In genomic region chr9:108161520-108161919, GRCh38 we compare ENCODE assay signal across 13 cellular contexts.
DNase-seq lines count a peak whose midpoint lies in the region; ATAC-seq and TF ChIP-seq lines count a peak whose summit lies in the region.
"Had no signal": no experiment of that assay in that cellular context is flagged by ENCODE, and none has a peak within 500 bp of the region (broad histone marks: within the 10 kb centered on the region; RNA-seq: fewer than 3 reads in every experiment).

No MANE protein-coding gene starts in this region.

- H4K91ac ChIP-seq in mesenchymal stem cell (ENCODE audit: low read length) = peak overlapping the region; percentile 18
- no peak overlapping the region for H4K91ac ChIP-seq in neuronal stem cell (ENCODE audit: low read depth, low read length, poor library complexity)

- ATAC-seq in left colon = peak; percentile 67
- no peak for ATAC-seq in GM19023 (IDR thresholded peaks at IDR 0.05; ENCODE audit: unreplicated experiment)
- ATAC-seq: CD8-positive, alpha-beta T cell had no signal

- H3K4me3 ChIP-seq in mesenchymal stem cell (ENCODE audit: insufficient read depth in 1 of 2, low read depth in 1 of 2, low read length in 2 of 2) (no peak overlapping the region), esophagus squamous epithelium (no peak overlapping the region), neuronal stem cell (ENCODE audit: low read length in 2 of 2) (no peak overlapping the region)

- H2BK15ac ChIP-seq in mesenchymal stem cell (ENCODE audit: low read depth, poor library complexity, severe bottlenecking) (no peak overlapping the region), neuronal stem cell (ENCODE audit: low read length) (no peak overlapping the region)

- no peak overlapping the region for H3K14ac ChIP-seq in mesenchymal stem cell (ENCODE audit: low read length in 2 of 2)
- no peak overlapping the region for H3K14ac ChIP-seq in neuronal stem cell (ENCODE audit: low read length)

- no peak overlapping the region for H4K8ac ChIP-seq in mesenchymal stem cell (ENCODE audit: low read length)
- no peak overlapping the region for H4K8ac ChIP-seq in neuronal stem cell (ENCODE audit: low read depth, low read length)

- no peak overlapping the region for H3K23ac ChIP-seq in mesenchymal stem cell (ENCODE audit: low read length in 2 of 2)
- no peak overlapping the region for H3K23ac ChIP-seq in neuronal stem cell (ENCODE audit: low read depth, low read length, poor library complexity)

- WGBS in mesenchymal stem cell = 88% methylated on average over 1 of the region's 1 CpG
- WGBS in esophagus squamous epithelium, 2 donors = 29 to 67% methylated on average over 1 of the region's 1 CpG
- WGBS in neuronal stem cell (ENCODE audit: extremely low coverage in 2 of 2, insufficient read length in 2 of 2, insufficient replicate concordance in 1 of 2), 2 donors = no CpG with 5 or more reads among the region's 1 CpG

- no peak overlapping the region for H2BK5ac ChIP-seq in mesenchymal stem cell (ENCODE audit: low read depth, low read length, poor library complexity, severe bottlenecking)
- H2BK5ac ChIP-seq in neuronal stem cell (ENCODE audit: low read length) = no peak overlapping the region

- H2BK120ac ChIP-seq in mesenchymal stem cell (ENCODE audit: low read depth, low read length) (no peak overlapping the region), neuronal stem cell (ENCODE audit: low read depth, low read length) (no peak overlapping the region)

- H3K4me1 ChIP-seq in mesenchymal stem cell (ENCODE audit: control insufficient read depth, insufficient read depth, low read depth, low read length) = peaks cover 4% of the 10 kb centered on the region
- peaks cover 0 to 11% (median 0%) of the 10 kb centered on the region in 3 donors for H3K4me1 ChIP-seq in esophagus squamous epithelium
- H3K4me1 ChIP-seq in neuronal stem cell (ENCODE audit: control insufficient read depth in 2 of 2, insufficient read depth in 1 of 2, low read depth in 1 of 2, low read length in 2 of 2) = peaks cover 0 to 4% of the 10 kb centered on the region in 2 donors

- no peak overlapping the region for H3K4me2 ChIP-seq in mesenchymal stem cell (ENCODE audit: low read length, poor library complexity, severe bottlenecking)
- no peak overlapping the region for H3K4me2 ChIP-seq in neuronal stem cell (ENCODE audit: insufficient read depth, low read length, poor library complexity, severe bottlenecking)

- no peak overlapping the region for H3K18ac ChIP-seq in mesenchymal stem cell (ENCODE audit: low read depth in 1 of 2, low read length in 2 of 2)
- no peak overlapping the region for H3K18ac ChIP-seq in neuronal stem cell (ENCODE audit: low read length)

- H3K9ac ChIP-seq in mesenchymal stem cell (ENCODE audit: low read length) = no peak overlapping the region
- H3K9ac ChIP-seq in neuronal stem cell (ENCODE audit: low read depth, low read length, poor library complexity) = no peak overlapping the region

- H3K27me3 ChIP-seq in mesenchymal stem cell (ENCODE audit: control insufficient read depth in 1 of 2, insufficient read depth in 1 of 2, low read length in 2 of 2) (no peaks in the 10 kb centered on the region), esophagus squamous epithelium (no peaks in the 10 kb centered on the region), neuronal stem cell (ENCODE audit: control insufficient read depth in 3 of 3, insufficient read depth in 3 of 3, low read depth in 1 of 3, low read length in 3 of 3) (no peaks in the 10 kb centered on the region)

- H2AFZ ChIP-seq in mesenchymal stem cell (ENCODE audit: low read depth, low read length) (no peak overlapping the region), neuronal stem cell (ENCODE audit: low read length) (no peak overlapping the region)

- H3K27ac ChIP-seq in mesenchymal stem cell (ENCODE audit: low read length, poor library complexity, severe bottlenecking) = no peak overlapping the region
- H3K27ac ChIP-seq in esophagus squamous epithelium = no peak overlapping the region
- H3K27ac ChIP-seq in neuronal stem cell (replicated peaks; ENCODE audit: low read length) = no peak overlapping the region

- no peak for TF ChIP-seq POLR2A in esophagus squamous epithelium (IDR thresholded peaks at IDR 0.05)

- no peak overlapping the region for H3K4ac ChIP-seq in mesenchymal stem cell (ENCODE audit: low read depth in 1 of 2, low read length in 2 of 2)
- H3K4ac ChIP-seq in neuronal stem cell (ENCODE audit: low read length) = no peak overlapping the region

- DNase-seq in LoVo (ENCODE audit: low spot score) (peak; percentile 4), left colon (no peak), mesenchymal stem cell (no peak), esophagus squamous epithelium (lab: John Stamatoyannopoulos, UW) (no peak), neuronal stem cell (ENCODE audit: low spot score) (no peak), NCI-H1092 treated with DMSO at 0.1 percent for 48 hours (lab: John Stamatoyannopoulos, UW) (no peak)
- DNase-seq: CD8-positive, alpha-beta T cell; COR-L47; DND-41; GDM1; HCEC 1CT; HFFc6 had no signal

- no peak overlapping the region for H2AK5ac ChIP-seq in mesenchymal stem cell (ENCODE audit: low read length, severe bottlenecking)
- no peak overlapping the region for H2AK5ac ChIP-seq in neuronal stem cell (ENCODE audit: low read depth, low read length)

- H3K79me1 ChIP-seq in mesenchymal stem cell (replicated peaks; ENCODE audit: low read length, poor library complexity, severe bottlenecking) (no peaks in the 10 kb centered on the region), neuronal stem cell (ENCODE audit: low read depth, low read length) (peaks cover 2% of the 10 kb centered on the region)

- intact Hi-C loops in left colon (cut with DNase I, micrococcal nuclease) (no loop called here), esophagus squamous epithelium (cut with DNase I) (no loop called here)

- H3K36me3 ChIP-seq in mesenchymal stem cell (ENCODE audit: control insufficient read depth in 1 of 2, insufficient read depth in 2 of 2, low read depth in 1 of 2, low read length in 2 of 2) (no peaks in the 10 kb centered on the region), esophagus squamous epithelium (no peaks in the 10 kb centered on the region), neuronal stem cell (replicated peaks in 1 of 2; ENCODE audit: control insufficient read depth in 2 of 2, insufficient read depth in 2 of 2, low read length in 2 of 2) (no peaks in the 10 kb centered on the region)

- peak overlapping the region in 1 of 2 experiments; percentile 28 for H2BK12ac ChIP-seq in mesenchymal stem cell (ENCODE audit: low read length in 2 of 2)
- no peak overlapping the region for H2BK12ac ChIP-seq in neuronal stem cell (ENCODE audit: low read length)

- no peak for TF ChIP-seq CTCF in esophagus squamous epithelium (IDR thresholded peaks at IDR 0.05)

- no peaks in the 10 kb centered on the region for H3K9me3 ChIP-seq in mesenchymal stem cell (ENCODE audit: control insufficient read depth, low read length)
- no peaks in the 10 kb centered on the region for H3K9me3 ChIP-seq in esophagus squamous epithelium
- H3K9me3 ChIP-seq in neuronal stem cell (replicated peaks in 1 of 2; ENCODE audit: control insufficient read depth in 2 of 2, insufficient read depth in 1 of 2, low read depth in 1 of 2, low read length in 2 of 2) = no peaks in the 10 kb centered on the region
